Comparison of ENCODE assay signal across 8 cellular contexts in the genomic region with DNA sequence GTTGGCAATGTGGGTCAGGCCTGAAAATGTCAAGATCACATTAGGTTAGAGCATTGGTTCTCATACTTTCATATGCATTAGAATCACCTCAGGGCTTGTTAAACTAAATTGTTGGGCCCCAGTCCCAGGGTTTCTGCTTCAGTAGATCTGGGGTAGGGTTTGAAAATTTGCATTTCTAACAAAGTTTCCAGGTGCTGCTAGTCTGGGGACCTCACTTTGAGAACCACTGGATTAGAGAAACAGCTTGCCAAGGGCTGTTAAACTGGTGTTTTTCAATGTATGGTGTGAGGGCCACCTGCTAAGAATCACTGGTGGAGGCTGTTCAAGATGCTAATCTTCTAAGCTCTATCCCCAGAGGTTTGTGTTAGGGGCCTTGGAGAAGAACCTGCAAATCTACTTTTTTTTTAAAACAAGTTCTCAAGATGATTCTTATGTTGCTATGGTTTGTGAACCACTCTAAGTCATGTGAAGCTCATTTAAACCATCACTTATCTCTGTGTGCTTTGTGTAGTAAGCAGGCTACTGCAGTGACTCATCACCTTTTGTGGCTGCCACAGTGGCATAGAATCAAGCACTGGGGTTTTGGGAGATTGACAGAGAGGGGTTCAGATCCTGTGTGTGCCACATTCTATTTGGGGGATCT.
DNase-seq lines count a peak whose midpoint lies in the region; ATAC-seq and TF ChIP-seq lines count a peak whose summit lies in the region.

No MANE protein-coding gene starts in this region.

- H3K4me3 Mint-ChIP-seq in CD8-positive, alpha-beta T cell: no peak overlapping the region
- H3K4me3 Mint-ChIP-seq in activated naive CD8-positive, alpha-beta T cell treated with anti-CD3 and anti-CD28 coated beads for 36 hours: no peak overlapping the region

- POLR2A ChIA-PET in CD8-positive, alpha-beta T cell (lab: Charles Lee): no interaction called here

- H3K27me3 ChIP-seq in CD8-positive, alpha-beta T cell (ENCODE audit: insufficient read depth, low read length): no peaks in the 10 kb centered on the region

- peaks cover 3% of the 10 kb centered on the region for H3K4me1 Mint-ChIP-seq in CD8-positive, alpha-beta T cell (ENCODE audit: low read depth)
- H3K4me1 Mint-ChIP-seq in activated naive CD8-positive, alpha-beta T cell treated with anti-CD3 and anti-CD28 coated beads for 36 hours: peaks cover 5% of the 10 kb centered on the region

- intact Hi-C loops in CD8-positive, alpha-beta T cell (cut with DNase I, micrococcal nuclease): no loop called here
- intact Hi-C loops in lower leg skin (cut with DNase I; ENCODE audit: low total_unique reads): no loop called here

- DNase-seq in CD8-positive, alpha-beta T cell: peak in 1 of 7 experiments; percentile 22
- DNase-seq in activated naive CD8-positive, alpha-beta T cell treated with anti-CD3 and anti-CD28 coated beads for 36 hours: peak; percentile 11
- DNase-seq in NCI-H146 treated with DMSO at 0.1 percent for 48 hours (lab: John Stamatoyannopoulos, UW; ENCODE audit: unreplicated experiment): no peak
- DNase-seq in lower leg skin (ENCODE audit: low spot score in 2 of 2): no peak
- DNase-seq in NCI-H1436 treated with DMSO at 0.1 percent for 48 hours (lab: John Stamatoyannopoulos, UW): no peak
- no peak for DNase-seq in left lobe of liver (ENCODE audit: low spot score)

- H3K4me3 ChIP-seq in CD8-positive, alpha-beta T cell (ENCODE audit: low read depth, low read length): no peak overlapping the region
- no peak overlapping the region for H3K4me3 ChIP-seq in lower leg skin (ENCODE audit: low read depth, poor library complexity, severe bottlenecking)

- no peak overlapping the region for H3K27ac Mint-ChIP-seq in CD8-positive, alpha-beta T cell
- no peak overlapping the region for H3K27ac Mint-ChIP-seq in activated naive CD8-positive, alpha-beta T cell treated with anti-CD3 and anti-CD28 coated beads for 36 hours

- CTCF ChIA-PET in CD8-positive, alpha-beta T cell (lab: Charles Lee): no interaction called here

- H3K27me3 Mint-ChIP-seq in CD8-positive, alpha-beta T cell (ENCODE audit: low read depth): no peaks in the 10 kb centered on the region
- no peaks in the 10 kb centered on the region for H3K27me3 Mint-ChIP-seq in activated naive CD8-positive, alpha-beta T cell treated with anti-CD3 and anti-CD28 coated beads for 36 hours

- no peaks in the 10 kb centered on the region for H3K4me1 ChIP-seq in CD8-positive, alpha-beta T cell (ENCODE audit: insufficient read depth, low read length)

- no peaks in the 10 kb centered on the region for H3K36me3 ChIP-seq in CD8-positive, alpha-beta T cell (ENCODE audit: insufficient read depth, low read length)

- TF ChIP-seq CTCF in CD8-positive, alpha-beta T cell (IDR thresholded peaks at IDR 0.05): no peak
- no peak for TF ChIP-seq CTCF in lower leg skin (IDR thresholded peaks at IDR 0.05)

- no peak overlapping the region for H3K27ac ChIP-seq in CD8-positive, alpha-beta T cell (ENCODE audit: low read depth, low read length)

- H3K9me3 Mint-ChIP-seq in CD8-positive, alpha-beta T cell: peaks cover 4% of the 10 kb centered on the region
- peaks cover 9% of the 10 kb centered on the region for H3K9me3 Mint-ChIP-seq in activated naive CD8-positive, alpha-beta T cell treated with anti-CD3 and anti-CD28 coated beads for 36 hours

- ATAC-seq in CD8-positive, alpha-beta T cell: peak; percentile 42
- peak; percentile 87 for ATAC-seq in GM19395 (IDR thresholded peaks at IDR 0.05; ENCODE audit: unreplicated experiment)
- peak; percentile 89 for ATAC-seq in HG03159 (IDR thresholded peaks at IDR 0.05; ENCODE audit: unreplicated experiment)
- ATAC-seq in left lobe of liver: no peak

- no peak for TF ChIP-seq POLR2A in lower leg skin (IDR thresholded peaks at IDR 0.05)

- no peaks in the 10 kb centered on the region for H3K36me3 Mint-ChIP-seq in CD8-positive, alpha-beta T cell
- H3K36me3 Mint-ChIP-seq in activated naive CD8-positive, alpha-beta T cell treated with anti-CD3 and anti-CD28 coated beads for 36 hours: peaks cover 3% of the 10 kb centered on the region

- H3K9me3 ChIP-seq in CD8-positive, alpha-beta T cell (ENCODE audit: low read length): no peaks in the 10 kb centered on the region
